ENCODE assay signal across 8 cellular contexts in the genomic region with DNA sequence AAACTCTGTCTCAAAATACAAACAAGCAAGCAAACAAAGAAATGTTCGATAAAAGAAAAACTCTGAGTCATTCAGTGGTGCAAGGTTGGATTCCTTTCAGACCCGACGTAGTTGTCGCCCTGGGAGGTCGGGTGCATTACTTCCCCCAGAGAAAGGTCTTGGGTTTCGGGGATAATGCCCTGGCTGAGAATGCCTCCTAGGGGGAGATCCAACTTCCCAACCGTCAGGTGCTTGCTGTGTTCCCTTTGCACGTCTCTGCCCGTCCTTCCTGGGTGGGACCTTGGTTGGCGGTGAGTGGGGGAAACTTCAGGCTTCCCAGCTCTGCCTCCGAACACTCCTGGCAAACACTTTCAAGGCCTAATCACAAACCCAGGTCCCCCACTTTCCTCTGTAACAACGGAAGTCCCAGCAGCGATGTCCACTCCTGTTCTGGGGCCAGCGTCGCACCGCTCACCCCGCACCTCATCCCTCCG. TPM values are rescaled to one million over a fixed set of nuclear protein-coding genes. Genes with fewer than 3 reads are reported as not detected.
DNase-seq lines count a peak whose midpoint lies in the region; ATAC-seq and TF ChIP-seq lines count a peak whose summit lies in the region.

No MANE protein-coding gene starts in this region.

- no peaks in the 10 kb centered on the region for H4K20me1 ChIP-seq in OCI-LY3 (ENCODE audit: insufficient read depth, low read length)

- in situ Hi-C loops in astrocyte of the cerebellum (cut with HindIII; ENCODE audit: low sequenced_read_pairs) = no loop called here

- ATAC-seq in HG02852 (IDR thresholded peaks at IDR 0.05; ENCODE audit: unreplicated experiment) = peak; percentile 3

- no peaks in the 10 kb centered on the region for H3K27me3 ChIP-seq in OCI-LY3 (ENCODE audit: low read depth, low read length)
- no peaks in the 10 kb centered on the region for H3K27me3 ChIP-seq in skeletal muscle tissue (ENCODE audit: control insufficient read depth in 3 of 3, insufficient read depth in 3 of 3, low read length in 3 of 3)

- peak overlapping the region; percentile 64 for H3K4me2 ChIP-seq in OCI-LY3 (ENCODE audit: low read length)

- peaks cover 4% of the 10 kb centered on the region; the same call in 1 of the 2 replicates for H3K4me1 ChIP-seq in ES-I3 (ENCODE audit: insufficient read depth, low read length)
- H3K4me1 ChIP-seq in OCI-LY3 (ENCODE audit: low read length) = peaks cover 13% of the 10 kb centered on the region
- peaks cover 9 to 20% (median 15%) of the 10 kb centered on the region in 3 donors for H3K4me1 ChIP-seq in skeletal muscle tissue (ENCODE audit: control insufficient read depth in 3 of 3, insufficient read depth in 3 of 3, low read length in 3 of 3)

- peak overlapping the region; percentile 94 for H3K4me3 ChIP-seq in OCI-LY3 (ENCODE audit: low read length)
- peak overlapping the region; percentile 96 for H3K4me3 ChIP-seq in astrocyte of the cerebellum (ENCODE audit: low read depth, low read length)
- H3K4me3 ChIP-seq in iPS-18c (ENCODE audit: insufficient read depth, low read depth, low read length) = peak overlapping the region; percentile 87
- peak overlapping the region; percentile 94 to 100 (median 98) for H3K4me3 ChIP-seq in skeletal muscle tissue (ENCODE audit: low read length in 3 of 3)

- TF ChIP-seq CTCF in OCI-LY3 (IDR thresholded peaks at IDR 0.05; ENCODE audit: low read depth, low read length) = no peak
- TF ChIP-seq CTCF in astrocyte of the cerebellum (IDR thresholded peaks at IDR 0.05; ENCODE audit: low read depth, low read length, missing control alignments) = no peak

- H2AFZ ChIP-seq in OCI-LY3 (ENCODE audit: low read depth, low read length) = peak overlapping the region; percentile 80

- H3K36me3 ChIP-seq in ES-I3 (ENCODE audit: insufficient read depth, low read length) (no peaks in the 10 kb centered on the region), OCI-LY3 (replicated peaks; ENCODE audit: low read depth, low read length) (peaks cover 8% of the 10 kb centered on the region), skeletal muscle tissue (ENCODE audit: control insufficient read depth in 3 of 3, insufficient read depth in 3 of 3, low read length in 3 of 3) (no peaks in the 10 kb centered on the region)

- H3K79me2 ChIP-seq in OCI-LY3 (ENCODE audit: low read length) = peaks cover 28% of the 10 kb centered on the region

- H3K27ac ChIP-seq in OCI-LY3 (ENCODE audit: low read length) = peak overlapping the region; percentile 41
- peak overlapping the region; percentile 84 for H3K27ac ChIP-seq in skeletal muscle tissue (ENCODE audit: low read depth, low read length)

- H3K9me3 ChIP-seq in ES-I3 (ENCODE audit: control insufficient read depth, insufficient read depth, low read length) (no peaks in the 10 kb centered on the region), OCI-LY3 (ENCODE audit: insufficient read depth, low read length) (no peaks in the 10 kb centered on the region), iPS-18c (ENCODE audit: control insufficient read depth, insufficient read depth, low read length) (peaks cover 3% of the 10 kb centered on the region), skeletal muscle tissue (ENCODE audit: control insufficient read depth in 3 of 3, low read length in 3 of 3) (no peaks in the 10 kb centered on the region)

- DNase-seq in astrocyte of the cerebellum (ENCODE audit: low read depth) (peak; percentile 41), cerebellar cortex (ENCODE audit: low spot score) (no peak), NCI-H2029 treated with DMSO at 0.1 percent for 48 hours (lab: John Stamatoyannopoulos, UW) (no peak)

- H3K9ac ChIP-seq in ES-I3 (ENCODE audit: low read depth, low read length) = peak overlapping the region; percentile 85
- H3K9ac ChIP-seq in OCI-LY3 (ENCODE audit: low read length) = peak overlapping the region; percentile 89
- H3K9ac ChIP-seq in skeletal muscle tissue (ENCODE audit: low read depth in 1 of 3, low read length in 3 of 3) = peak overlapping the region; percentile 88 to 91 (median 90)

RNA-seq across cellular contexts. Expression of gene TPGS2, which starts 0.6 kb away (rescaled TPM):
- total RNA-seq in skeletal muscle tissue = 28.2 TPM

RNA-seq across cellular contexts. Expression of gene KIAA1328, which starts 0.7 kb away (rescaled TPM):
- total RNA-seq in skeletal muscle tissue = 16.2 TPM
